ENCODE assay signal across 14 cellular contexts in the genomic region with DNA sequence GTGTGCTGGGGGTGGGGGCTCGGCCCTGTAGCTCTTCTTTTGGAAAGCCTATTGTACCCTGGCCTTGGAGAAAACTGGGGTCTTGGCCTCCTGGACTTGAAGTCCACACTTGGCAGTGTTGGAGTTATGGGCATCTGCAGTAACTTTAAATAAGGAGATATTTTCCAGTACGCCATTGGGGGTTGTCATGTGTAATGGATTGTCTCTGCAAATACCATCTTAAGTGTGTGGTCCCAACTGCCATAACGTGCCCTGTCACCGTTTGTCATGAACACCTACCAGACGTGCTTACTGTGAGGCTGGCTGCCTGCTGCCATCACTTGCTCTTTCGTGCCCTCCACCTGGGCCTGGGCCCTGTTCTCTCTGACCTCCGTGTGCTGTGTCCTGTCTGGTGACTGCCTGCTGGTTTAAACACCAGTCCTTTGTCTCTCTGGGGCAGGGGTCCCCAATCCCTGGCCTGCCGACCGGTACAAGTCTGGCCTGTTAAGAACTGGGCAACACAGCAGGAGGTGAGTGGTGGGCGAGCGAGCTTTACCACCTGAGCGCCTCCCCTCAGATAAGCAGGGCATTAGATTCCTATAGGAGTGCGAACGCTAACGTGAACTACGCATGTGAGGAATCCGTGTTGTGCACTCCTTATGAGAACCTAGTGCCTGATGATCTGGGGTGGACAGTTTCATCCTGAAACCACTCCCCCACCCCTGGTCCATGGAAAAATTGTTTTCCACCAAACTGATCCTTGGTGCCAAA. TPM values are rescaled to one million over a fixed set of nuclear protein-coding genes. Genes with fewer than 3 reads are reported as not detected.
DNase-seq lines count a peak whose midpoint lies in the region; ATAC-seq and TF ChIP-seq lines count a peak whose summit lies in the region.
"Had no signal": no experiment of that assay in that cellular context is flagged by ENCODE, and none has a peak within 500 bp of the region (broad histone marks: within the 10 kb centered on the region; RNA-seq: fewer than 3 reads in every experiment).

No MANE protein-coding gene starts in this region.

- H3K9ac ChIP-seq in neural progenitor cell = no peak overlapping the region

- H3K4me1 ChIP-seq in neural progenitor cell = peaks cover 8% of the 10 kb centered on the region

- peak overlapping the region; percentile 59 for H3K27ac ChIP-seq in WERI-Rb-1
- peak overlapping the region; percentile 63 for H3K27ac ChIP-seq in neural progenitor cell
- H3K27ac ChIP-seq: HL-60, upper lobe of left lung had no signal

- no peaks in the 10 kb centered on the region for H3K9me3 Mint-ChIP-seq in activated naive CD4-positive, alpha-beta T cell treated with anti-CD3 and anti-CD28 coated beads, Interleukin-2, amount 10 ng/mL, durations not matched to agents 7 days and 5 days
- H3K9me3 Mint-ChIP-seq in neural progenitor cell = no peaks in the 10 kb centered on the region
- H3K9me3 Mint-ChIP-seq: activated T-helper 17 cell treated with anti-CD3 and anti-CD28 coated beads, Interleukin-2, amount 50 U/mL, for 72 hours had no signal

- H2AFZ ChIP-seq in neural progenitor cell (replicated peaks) = no peak overlapping the region

- DNase-seq in activated naive CD4-positive, alpha-beta T cell treated with anti-CD3 and anti-CD28 coated beads, Interleukin-2, amount 10 ng/mL, durations not matched to agents 7 days and 5 days = no peak
- no peak for DNase-seq in activated naive CD4-positive, alpha-beta T cell treated with Interleukin-2 at 50 U/mL for 16 hours
- DNase-seq in WERI-Rb-1 = no peak
- DNase-seq in neural progenitor cell (ENCODE audit: low spot score) = no peak
- no peak for DNase-seq in SKM-1 treated with dmso at 0.1 percent for 144 hours (lab: John Stamatoyannopoulos, UW; ENCODE audit: unreplicated experiment)
- DNase-seq: glutamatergic neuron; NCI-H146; stimulated activated CD4-positive, alpha-beta T cell treated with anti-CD3 and anti-CD28 coated beads, Interleukin-4, amount 100 ng/mL, for 4 hours had no signal

- peaks cover 13% of the 10 kb centered on the region for H3K4me1 Mint-ChIP-seq in activated naive CD4-positive, alpha-beta T cell treated with anti-CD3 and anti-CD28 coated beads, Interleukin-2, amount 10 ng/mL, durations not matched to agents 7 days and 5 days
- H3K4me1 Mint-ChIP-seq in neural progenitor cell = peaks cover 9% of the 10 kb centered on the region
- H3K4me1 Mint-ChIP-seq: activated T-helper 17 cell treated with anti-CD3 and anti-CD28 coated beads, Interleukin-2, amount 50 U/mL, for 72 hours had no signal

- H3K9me3 ChIP-seq in WERI-Rb-1 (ENCODE audit: severe bottlenecking) = no peaks in the 10 kb centered on the region
- H3K9me3 ChIP-seq in neural progenitor cell (ENCODE audit: low read depth) = no peaks in the 10 kb centered on the region
- H3K9me3 ChIP-seq: esophagus muscularis mucosa, upper lobe of left lung had no signal

- no peaks in the 10 kb centered on the region for H3K27me3 Mint-ChIP-seq in activated naive CD4-positive, alpha-beta T cell treated with anti-CD3 and anti-CD28 coated beads, Interleukin-2, amount 10 ng/mL, durations not matched to agents 7 days and 5 days
- H3K27me3 Mint-ChIP-seq in neural progenitor cell (ENCODE audit: insufficient read depth, low read depth) = peaks cover 5% of the 10 kb centered on the region
- H3K27me3 Mint-ChIP-seq: activated T-helper 17 cell treated with anti-CD3 and anti-CD28 coated beads, Interleukin-2, amount 50 U/mL, for 72 hours had no signal

- H3K27ac Mint-ChIP-seq in activated naive CD4-positive, alpha-beta T cell treated with anti-CD3 and anti-CD28 coated beads, Interleukin-2, amount 10 ng/mL, durations not matched to agents 7 days and 5 days = peak overlapping the region; percentile 42
- H3K27ac Mint-ChIP-seq in neural progenitor cell = no peak overlapping the region

- H3K4me3 ChIP-seq in WERI-Rb-1 (ENCODE audit: low read depth, low read length) = no peak overlapping the region
- no peak overlapping the region for H3K4me3 ChIP-seq in neural progenitor cell
- H3K4me3 ChIP-seq: esophagus muscularis mucosa, upper lobe of left lung had no signal

- no peak overlapping the region for H3K4me2 ChIP-seq in neural progenitor cell

- CTCF ChIA-PET in activated naive CD4-positive, alpha-beta T cell treated with anti-CD3 and anti-CD28 coated beads, Interleukin-2, amount 10 ng/mL, durations not matched to agents 7 days and 5 days (lab: Charles Lee) = interaction anchor here (0.6 to 2.3 kb wide), 3 partner anchors 9 to 156 kb away, joined by 3 to 17 read pairs (median 9); no protein-coding TSS in a partner anchor

- no peak for ATAC-seq in HG03432 (IDR thresholded peaks at IDR 0.05; ENCODE audit: unreplicated experiment)

- peaks cover 61% of the 10 kb centered on the region for H3F3A ChIP-seq in neural progenitor cell (ENCODE audit: low read depth)

- peaks cover 67% of the 10 kb centered on the region for H4K20me1 ChIP-seq in neural progenitor cell (ENCODE audit: low read depth)

- peaks cover 21% of the 10 kb centered on the region for H3K36me3 Mint-ChIP-seq in activated naive CD4-positive, alpha-beta T cell treated with anti-CD3 and anti-CD28 coated beads, Interleukin-2, amount 10 ng/mL, durations not matched to agents 7 days and 5 days
- peaks cover 13% of the 10 kb centered on the region for H3K36me3 Mint-ChIP-seq in neural progenitor cell

- TF ChIP-seq CTCF in WERI-Rb-1 (IDR thresholded peaks at IDR 0.05; ENCODE audit: low read depth, low read length) (no peak), neural progenitor cell (IDR thresholded peaks at IDR 0.05) (no peak)

- no peaks in the 10 kb centered on the region for H3K27me3 ChIP-seq in WERI-Rb-1 (ENCODE audit: insufficient read depth, low read depth, severe bottlenecking)
- H3K27me3 ChIP-seq in neural progenitor cell = no peaks in the 10 kb centered on the region
- H3K27me3 ChIP-seq: esophagus muscularis mucosa, upper lobe of left lung had no signal

- H3K4me3 Mint-ChIP-seq in activated naive CD4-positive, alpha-beta T cell treated with anti-CD3 and anti-CD28 coated beads, Interleukin-2, amount 10 ng/mL, durations not matched to agents 7 days and 5 days = no peak overlapping the region
- H3K4me3 Mint-ChIP-seq in neural progenitor cell = no peak overlapping the region
- H3K4me3 Mint-ChIP-seq: activated T-helper 17 cell treated with anti-CD3 and anti-CD28 coated beads, Interleukin-2, amount 50 U/mL, for 72 hours had no signal

- peaks cover 28% of the 10 kb centered on the region for H3K79me2 ChIP-seq in neural progenitor cell (ENCODE audit: low read depth)

- H3K36me3 ChIP-seq in WERI-Rb-1 = peaks cover 49% of the 10 kb centered on the region
- H3K36me3 ChIP-seq in neural progenitor cell = no peaks in the 10 kb centered on the region

RNA-seq across cellular contexts. Expression of gene ZDHHC8, which starts 3.6 kb away (rescaled TPM):
- 7.1 and 11.4 TPM in 2 replicates for total RNA-seq in neural progenitor cell (ENCODE audit: low replicate concordance)

RNA-seq across cellular contexts. Expression of gene TRMT2A, which starts 11.0 kb away (rescaled TPM):
- 24.3 and 39.7 TPM in 2 replicates for total RNA-seq in neural progenitor cell (ENCODE audit: low replicate concordance)

RNA-seq across cellular contexts. Expression of gene RANBP1, which starts 12.1 kb away (rescaled TPM):
- total RNA-seq in neural progenitor cell (ENCODE audit: low replicate concordance) = 874 and 918 TPM in 2 replicates

RNA-seq across cellular contexts. Expression of gene CCDC188, which starts 22.8 kb away (rescaled TPM):
- not detected in 2 replicates for total RNA-seq in neural progenitor cell (ENCODE audit: low replicate concordance)
- total RNA-seq: NCI-H460 had no signal

RNA-seq across cellular contexts. Expression of gene DGCR8, which starts 48.0 kb away (rescaled TPM):
- 29.1 and 39.7 TPM in 2 replicates for total RNA-seq in neural progenitor cell (ENCODE audit: low replicate concordance)
